1 cellular context compared by ENCODE assay signal in genomic region chr11:122852071-122852831, GRCh38.
A peak's percentile ranks its signal among the peaks of the same experiment; 100 is the strongest.
TF ChIP-seq lines count a peak whose summit lies in the region.

No MANE protein-coding gene starts in this region.

TF ChIP-seq in GM12878, 131 proteins besides CTCF, POLR2A, EP300 and RAD21:
- TF ChIP-seq CBX5 (IDR thresholded peaks at IDR 0.05; ENCODE audit: low read depth): no peak
- TF ChIP-seq TBL1XR1 (IDR thresholded peaks at IDR 0.05; ENCODE audit: low read depth, low read length): no peak
- no peak for TF ChIP-seq RB1 (IDR thresholded peaks at IDR 0.05; ENCODE audit: borderline replicate concordance)
- TF ChIP-seq STAT3 (IDR thresholded peaks at IDR 0.05; ENCODE audit: low read depth, low read length): no peak
- TF ChIP-seq POU2F2 (IDR thresholded peaks at IDR 0.05; ENCODE audit: borderline replicate concordance, low read depth, low read length): 0 out of 3 replicates have a peak, but pooled peaks have one; percentile 39
- TF ChIP-seq RELB (IDR thresholded peaks at IDR 0.05; ENCODE audit: low read depth): no peak
- no peak for TF ChIP-seq CREB1 (IDR thresholded peaks at IDR 0.05; ENCODE audit: low read depth)
- TF ChIP-seq STAT1 (conservative IDR thresholded peaks at IDR 0.05): no peak
- no peak for TF ChIP-seq JUND (IDR thresholded peaks at IDR 0.05; ENCODE audit: low read depth, low read length)
- TF ChIP-seq BHLHE40 (IDR thresholded peaks at IDR 0.05; ENCODE audit: borderline replicate concordance in 1 of 2, low read depth in 2 of 2, low read length in 1 of 2): no peak
- TF ChIP-seq BCL3 (IDR thresholded peaks at IDR 0.05; ENCODE audit: borderline replicate concordance, insufficient read depth, low read depth, low read length, poor library complexity, severe bottlenecking): peak; percentile 13
- TF ChIP-seq TARDBP (IDR thresholded peaks at IDR 0.05; ENCODE audit: borderline replicate concordance): no peak
